ENCODE assay signal across 21 cellular contexts in genomic region chr10:93719901-93720300, GRCh38. TPM values are rescaled to one million over a fixed set of nuclear protein-coding genes. Genes with fewer than 3 reads are reported as not detected.
"Had no signal": no experiment of that assay in that cellular context is flagged by ENCODE, and none has a peak within 500 bp of the region (broad histone marks: within the 10 kb centered on the region; RNA-seq: fewer than 3 reads in every experiment).

No MANE protein-coding gene starts in this region.

- H3K27ac Mint-ChIP-seq: T-cell had no signal

- H3K4me2 ChIP-seq: SK-N-SH had no signal

- H3K4me3 Mint-ChIP-seq: T-cell had no signal

- H3K4me3 ChIP-seq: MG63 had no signal

- H3K9me3 Mint-ChIP-seq: T-cell had no signal

- H3K36me3 ChIP-seq: MG63 had no signal

- H3K27ac ChIP-seq: RWPE1 had no signal

- H3K9me2 ChIP-seq: SK-N-SH had no signal

- H3K9me3 ChIP-seq: MG63, SK-N-SH had no signal

- DNase-seq: MG63, NCI-H1092, NCI-H1105 treated with DMSO at 0.1 percent for 48 hours, NCI-H1417 treated with DMSO at 0.1 percent for 48 hours, NCI-H146, NCI-H1694 treated with DMSO at 0.1 percent for 48 hours, NCI-H1930, NCI-H2081, NCI-H2171, NCI-H226, NCI-H446, NCI-H510A, NCI-H524 treated with DMSO at 0.1 percent for 48 hours, NCI-H774, PC-3, SK-N-SH, SW 1271 had no signal

- ATAC-seq: PC-3, T-cell had no signal

- H3K36me3 Mint-ChIP-seq: T-cell had no signal

- H3K4me1 Mint-ChIP-seq: T-cell had no signal

RNA-seq across cellular contexts. Expression of gene LGI1, which starts 37.8 kb away (rescaled TPM):
- total RNA-seq: HT-29, PC-3, SK-MEL-5, T-cell had no signal
